ENCODE assay signal across 14 cellular contexts in the genomic region with DNA sequence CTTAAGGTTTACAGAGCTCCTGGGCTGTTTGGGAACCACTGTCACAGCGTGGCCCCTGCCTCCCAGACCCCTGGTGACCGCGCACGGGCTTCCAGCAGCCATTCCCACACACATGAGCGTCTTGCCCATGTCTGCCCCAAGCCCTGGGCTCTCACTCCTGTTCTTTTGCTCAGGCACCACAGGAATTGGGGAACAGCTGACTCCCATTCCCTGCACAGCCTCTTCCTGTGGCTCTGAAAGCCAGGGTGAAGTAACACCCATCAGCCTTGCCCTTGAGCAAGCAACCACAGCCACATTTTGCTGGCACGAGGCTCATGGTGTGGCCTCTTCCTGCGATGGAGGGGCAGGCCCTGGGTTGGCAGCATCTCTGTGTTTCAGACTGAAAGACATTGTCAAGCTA. TPM values are rescaled to one million over a fixed set of nuclear protein-coding genes. Genes with fewer than 3 reads are reported as not detected.
DNase-seq lines count a peak whose midpoint lies in the region; ATAC-seq, FAIRE-seq and TF ChIP-seq lines count a peak whose summit lies in the region.
"Had no signal": no experiment of that assay in that cellular context is flagged by ENCODE, and none has a peak within 500 bp of the region (broad histone marks: within the 10 kb centered on the region; RNA-seq: fewer than 3 reads in every experiment).

No MANE protein-coding gene starts in this region.

- H3K18ac ChIP-seq in IMR-90 (ENCODE audit: low read depth, low read length) = no peak overlapping the region

- H3K79me2 ChIP-seq in keratinocyte (ENCODE audit: control insufficient read depth, insufficient read depth, low read length) = no peaks in the 10 kb centered on the region

- no peak overlapping the region for H2BK5ac ChIP-seq in IMR-90 (ENCODE audit: low read depth, low read length, poor library complexity, severe bottlenecking)

- in situ Hi-C loops in IMR-90 (cut with MboI; ENCODE audit: low sequenced_read_pairs) = loop anchor here (25.0 kb wide), 1 partner anchor 344 kb away; no protein-coding TSS in a partner anchor

- peaks cover 3 to 16% of the 10 kb centered on the region in 2 experiments; a peak in 3 of 4 replicates for H3K79me1 ChIP-seq in IMR-90 (ENCODE audit: low read depth in 1 of 2, low read length in 2 of 2)

- H3K9ac ChIP-seq in IMR-90 (ENCODE audit: low read depth, low read length) (no peak overlapping the region), keratinocyte (ENCODE audit: control insufficient read depth, extremely low read depth, insufficient read depth, low read length) (no peak overlapping the region)

- H3K4me2 ChIP-seq in IMR-90 (ENCODE audit: low read depth, low read length) (no peak overlapping the region), keratinocyte (ENCODE audit: control insufficient read depth, extremely low read depth, insufficient read depth, low read depth, low read length) (no peak overlapping the region)

- TF ChIP-seq POLR2A in IMR-90 (IDR thresholded peaks at IDR 0.05; ENCODE audit: low read depth, low read length) (no peak), adrenal gland (IDR thresholded peaks at IDR 0.05) (no peak)

- TF ChIP-seq CTCF in IMR-90 (conservative IDR thresholded peaks at IDR 0.05; ENCODE audit: low read depth, low read length) (no peak), adrenal gland (IDR thresholded peaks at IDR 0.05) (no peak), keratinocyte (optimal IDR thresholded peaks at IDR 0.05 in 1 of 3, IDR thresholded peaks at IDR 0.05 in 1 of 3, conservative IDR thresholded peaks at IDR 0.05 in 1 of 3; ENCODE audit: extremely low read depth in 1 of 3, insufficient read depth in 2 of 3, low read length in 3 of 3) (no peak)

- no peaks in the 10 kb centered on the region for H3K27me3 ChIP-seq in IMR-90 (ENCODE audit: control insufficient read depth, insufficient read depth, low read length)
- H3K27me3 ChIP-seq in adrenal gland = no peaks in the 10 kb centered on the region
- H3K27me3 ChIP-seq in keratinocyte (ENCODE audit: control insufficient read depth, extremely low read depth, insufficient read depth, low read length) = no peaks in the 10 kb centered on the region
- H3K27me3 ChIP-seq: colonic mucosa had no signal

- H3K4me3 ChIP-seq in IMR-90 (ENCODE audit: insufficient read depth, low read depth, low read length) = no peak overlapping the region
- no peak overlapping the region for H3K4me3 ChIP-seq in adrenal gland
- H3K4me3 ChIP-seq in keratinocyte (ENCODE audit: control insufficient read depth in 2 of 3, extremely low read depth in 1 of 3, insufficient read depth in 2 of 3, low read depth in 1 of 3, low read length in 3 of 3) = no peak overlapping the region
- H3K4me3 ChIP-seq: colonic mucosa had no signal

- no peak overlapping the region for H2BK20ac ChIP-seq in IMR-90 (ENCODE audit: low read depth, low read length)

- H2AFZ ChIP-seq in IMR-90 (replicated peaks; ENCODE audit: low read length, poor library complexity) = peak overlapping the region; percentile 26
- no peak overlapping the region for H2AFZ ChIP-seq in keratinocyte (ENCODE audit: control insufficient read depth, low read length)

- H4K91ac ChIP-seq in IMR-90 (ENCODE audit: insufficient read depth, low read depth, low read length) = no peak overlapping the region

- FAIRE-seq in keratinocyte (lab: Jason Lieb, UNC) = peak; percentile 77

- H2AK5ac ChIP-seq in IMR-90 (ENCODE audit: low read depth, low read length) = 0 out of 2 replicates have a peak overlapping the region, but pooled peaks have one; percentile 1

- H3K27ac ChIP-seq in IMR-90 (ENCODE audit: insufficient read depth, low read length) (no peak overlapping the region), adrenal gland (peak overlapping the region in 3 of 5 donors; percentile 57 to 72 (median 65)), keratinocyte (ENCODE audit: control insufficient read depth, insufficient read depth, low read length) (no peak overlapping the region), caudate nucleus (ENCODE audit: low read depth, low read length) (no peak overlapping the region)
- H3K27ac ChIP-seq: colonic mucosa had no signal

- H3K14ac ChIP-seq in IMR-90 (replicated peaks; ENCODE audit: low read depth, low read length) = no peak overlapping the region; the same call in 1 of the 2 replicates

- H3K9me3 ChIP-seq in IMR-90 (ENCODE audit: control insufficient read depth, insufficient read depth, low read length) = no peaks in the 10 kb centered on the region
- H3K9me3 ChIP-seq in adrenal gland (replicated peaks in 1 of 3) = no peaks in the 10 kb centered on the region
- H3K9me3 ChIP-seq in keratinocyte (ENCODE audit: control insufficient read depth, low read depth, low read length) = no peaks in the 10 kb centered on the region
- H3K9me3 ChIP-seq: colonic mucosa had no signal

- intact Hi-C loops in IMR-90 (cut with micrococcal nuclease) = loop anchor here (2.0 kb wide), 1 partner anchor 54 kb away; no protein-coding TSS in a partner anchor
- intact Hi-C loops in adrenal gland (cut with DNase I) = no loop called here

- WGBS in IMR-90 (ENCODE audit: extremely low coverage in 2 of 2, insufficient read length in 1 of 2), 2 experiments = no CpG with 5 or more reads among the region's 7 CpGs
- WGBS in adrenal gland, 4 donors = 51 to 68% (median 64%) methylated on average over 6 to 7 of the region's 7 CpGs

- no peak overlapping the region for H4K8ac ChIP-seq in IMR-90 (ENCODE audit: low read depth in 2 of 2, low read length in 2 of 2)

- H3K56ac ChIP-seq in IMR-90 (ENCODE audit: extremely low read depth, insufficient read depth, low read length) = no peak overlapping the region

- H2AK9ac ChIP-seq in IMR-90 (replicated peaks; ENCODE audit: low read depth, low read length, poor library complexity) = peak overlapping the region; percentile 44

- BruUV-seq in IMR-90 (replicated peaks; lab: Mats Ljungman, UMichigan) = no TSS peak

- dilution Hi-C loops in IMR-90 (cut with HindIII; ENCODE audit: low sequenced_read_pairs, unreplicated experiment) (no loop called here), keratinocyte (cut with MboI; ENCODE audit: extremely low pct_ligation_motif_present, low sequenced_read_pairs) (no loop called here)

- CTCF ChIA-PET in IMR-90 (lab: Yijun Ruan, JAX) = interaction anchor here (0.5 kb wide), 1 partner anchor 11 kb away, joined by 3 read pairs; no protein-coding TSS in a partner anchor

- no peak overlapping the region for H3K4ac ChIP-seq in IMR-90 (ENCODE audit: low read depth, low read length)

- peaks cover 14% of the 10 kb centered on the region; the same call in 1 of the 2 replicates for H4K20me1 ChIP-seq in IMR-90 (ENCODE audit: insufficient read depth, low read length)
- no peaks in the 10 kb centered on the region for H4K20me1 ChIP-seq in keratinocyte (ENCODE audit: control insufficient read depth, extremely low read depth, insufficient read depth, low read length)

- DNase-seq in AG20443 (ENCODE audit: low spot score) (peak; percentile 83), IMR-90 (peak; percentile 57), adrenal gland (peak; percentile 47 to 88 (median 78)), keratinocyte (ENCODE audit: low read depth, low spot score) (no peak), caudate nucleus (lab: John Stamatoyannopoulos, UW) (no peak)
- DNase-seq: C1 segment of cervical spinal cord, colonic mucosa, hippocampal formation, naive B cell, NCI-H1694 treated with DMSO at 0.1 percent for 48 hours, OCI-M1 had no signal

- ATAC-seq in IMR-90 (ENCODE audit: low read depth) (peak; percentile 51; the same call in 1 of the 2 replicates), HG03469 (IDR thresholded peaks at IDR 0.05; ENCODE audit: unreplicated experiment) (no peak), HG03442 (IDR thresholded peaks at IDR 0.05; ENCODE audit: unreplicated experiment) (no peak), GM18520 (IDR thresholded peaks at IDR 0.05; ENCODE audit: unreplicated experiment) (no peak)

- H3K23ac ChIP-seq in IMR-90 (ENCODE audit: low read depth, low read length) = no peak overlapping the region

- H3K4me1 ChIP-seq in IMR-90 (ENCODE audit: control insufficient read depth, insufficient read depth, low read length) (peaks cover 9% of the 10 kb centered on the region; the same call in 1 of the 2 replicates), adrenal gland (replicated peaks in 1 of 2) (no peaks in the 10 kb centered on the region), keratinocyte (ENCODE audit: control insufficient read depth, extremely low read depth, insufficient read depth, low read length) (no peaks in the 10 kb centered on the region)
- H3K4me1 ChIP-seq: colonic mucosa had no signal

- peaks cover 1% of the 10 kb centered on the region; the same call in 1 of the 2 replicates for H3K36me3 ChIP-seq in IMR-90 (ENCODE audit: control insufficient read depth, insufficient read depth, low read length)
- H3K36me3 ChIP-seq in adrenal gland (replicated peaks in 1 of 2) = no peaks in the 10 kb centered on the region
- no peaks in the 10 kb centered on the region for H3K36me3 ChIP-seq in keratinocyte (ENCODE audit: control insufficient read depth in 2 of 2, extremely low read depth in 1 of 2, insufficient read depth in 2 of 2, low read length in 2 of 2)
- H3K36me3 ChIP-seq: colonic mucosa had no signal

- H3K9me1 ChIP-seq in IMR-90 (ENCODE audit: insufficient read depth, low read length) (no peaks in the 10 kb centered on the region), keratinocyte (ENCODE audit: control insufficient read depth, extremely low read depth, insufficient read depth, low read length) (no peaks in the 10 kb centered on the region)

- TF ChIP-seq RAD21 in IMR-90 (IDR thresholded peaks at IDR 0.05; ENCODE audit: low read length) = no peak

- H2BK15ac ChIP-seq in IMR-90 (ENCODE audit: low read depth, low read length) = no peak overlapping the region

- POLR2A ChIA-PET in IMR-90 (lab: Charles Lee; ENCODE audit: unreplicated experiment) = no interaction called here

- H4K5ac ChIP-seq in IMR-90 (ENCODE audit: low read depth, low read length) = no peak overlapping the region

- no peak overlapping the region for H2BK120ac ChIP-seq in IMR-90 (ENCODE audit: low read depth, low read length)

TF ChIP-seq in IMR-90, 13 proteins besides CTCF, POLR2A, EP300 and RAD21 (continues in another document):
- TF ChIP-seq SMC3 (IDR thresholded peaks at IDR 0.05; ENCODE audit: low read depth, low read length) (no peak), RFX5 (IDR thresholded peaks at IDR 0.05; ENCODE audit: low read depth, low read length) (no peak)

RNA-seq across cellular contexts. Expression of a gene that starts 14.3 kb away (rescaled TPM):
- total RNA-seq in IMR-90 (2012; rRNA removed) (2.2 and 2.7 TPM in 2 replicates), adrenal gland (10 to 100 TPM in 4 of 8 donors, 1 to 10 TPM in 4; 5.0 to 16.8 (median 9.8) TPM)
- polyA plus RNA-seq in IMR-90 (2012; rRNA removed) (1.7 and 1.8 TPM in 2 replicates), adrenal gland (1 to 10 TPM; 2.0 to 6.7 (median 2.9) TPM), keratinocyte (4.4 to 6.5 TPM (median 6.1 TPM) in 3 replicates)
- polyA plus RNA-seq in IMR-90 (2012; cell fraction: cytosol; rRNA removed) = 1.4 TPM in 2 replicates
- 2.8 and 3.5 TPM in 2 replicates for polyA plus RNA-seq in IMR-90 (2012; cell fraction: nucleus; rRNA removed; ENCODE audit: low replicate concordance)
- polyA plus RNA-seq in keratinocyte (2011; ENCODE audit: low read depth) = 6.1 TPM
- polyA plus RNA-seq in keratinocyte (2011; cell fraction: cytosol; rRNA removed) = 3.5 and 3.6 TPM in 2 replicates
- polyA plus RNA-seq in keratinocyte (2011; cell fraction: nucleus; rRNA removed) = 8.9 and 9.9 TPM in 2 replicates
- 11.2 and 16.4 TPM in 2 replicates for polyA plus RNA-seq in keratinocyte (2012; ENCODE audit: low replicate concordance)
- 6.5 to 11.5 TPM (median 11.1 TPM) in 3 replicates for polyA minus RNA-seq in keratinocyte
- 32.4 TPM for polyA minus RNA-seq in keratinocyte (2011; cell fraction: cytosol; rRNA and poly(A)+ RNA removed)
- 12.2 and 52.3 TPM in 2 replicates for polyA minus RNA-seq in keratinocyte (2011; cell fraction: nucleus; rRNA and poly(A)+ RNA removed)

Comparison
In these comparisons a context has a peak if more than half of its experiments do, and no peak if none do; other contexts are left out.
1. DNase-seq: peak in AG20443 (single experiment), IMR-90 (single experiment) and adrenal gland (7 of 7); none in keratinocyte (single experiment) and caudate nucleus (0 of 61).
2. H3K27ac ChIP-seq: peak in adrenal gland (3 of 5); none in IMR-90 (single experiment), keratinocyte (single experiment) and caudate nucleus (single experiment).